In genomic region chr9:38431101-38431500, GRCh38 we compare ENCODE assay signal across 16 cellular contexts. TPM values are rescaled to one million over a fixed set of nuclear protein-coding genes. Genes with fewer than 3 reads are reported as not detected.
"Had no signal": no experiment of that assay in that cellular context is flagged by ENCODE, and none has a peak within 500 bp of the region (broad histone marks: within the 10 kb centered on the region; RNA-seq: fewer than 3 reads in every experiment).

No MANE protein-coding gene starts in this region.

- H3K4me1 ChIP-seq: testis, upper lobe of left lung had no signal

- H3K4me3 ChIP-seq: dorsolateral prefrontal cortex, hepatocyte, pancreas, testis, upper lobe of left lung had no signal

- DNase-seq: activated CD4-positive, alpha-beta T cell treated with anti-CD3 and anti-CD28 coated beads, Interleukin-2, amount 50 U/mL, for 1 hour; activated CD8-positive, alpha-beta memory T cell treated with anti-CD3 and anti-CD28 coated beads for 24 hours; activated gamma-delta T cell; amniotic stem cell; dorsolateral prefrontal cortex; endodermal cell; foreskin fibroblast; mesenchymal stem cell; naive thymus-derived CD8-positive, alpha-beta T cell; pancreas; stimulated activated CD4-positive, alpha-beta T cell treated with anti-CD3 and anti-CD28 coated beads, Interleukin-4, amount 100 ng/mL, for 24 hours; testis; upper lobe of left lung had no signal

- H3K36me3 ChIP-seq: pancreas, upper lobe of left lung had no signal

- H3K9me3 ChIP-seq: pancreas, testis, upper lobe of left lung had no signal

- H3K27me3 ChIP-seq: pancreas, testis, upper lobe of left lung had no signal

- H3K27ac ChIP-seq: dorsolateral prefrontal cortex, epithelial cell of prostate, hepatocyte, pancreas, testis, upper lobe of left lung had no signal

RNA-seq across cellular contexts. Expression of gene IGFBPL1, which starts 6.8 kb away (rescaled TPM):
- total RNA-seq: naive thymus-derived CD8-positive, alpha-beta T cell; sciatic nerve had no signal
